1 cellular context compared by ENCODE assay signal in the genomic region with DNA sequence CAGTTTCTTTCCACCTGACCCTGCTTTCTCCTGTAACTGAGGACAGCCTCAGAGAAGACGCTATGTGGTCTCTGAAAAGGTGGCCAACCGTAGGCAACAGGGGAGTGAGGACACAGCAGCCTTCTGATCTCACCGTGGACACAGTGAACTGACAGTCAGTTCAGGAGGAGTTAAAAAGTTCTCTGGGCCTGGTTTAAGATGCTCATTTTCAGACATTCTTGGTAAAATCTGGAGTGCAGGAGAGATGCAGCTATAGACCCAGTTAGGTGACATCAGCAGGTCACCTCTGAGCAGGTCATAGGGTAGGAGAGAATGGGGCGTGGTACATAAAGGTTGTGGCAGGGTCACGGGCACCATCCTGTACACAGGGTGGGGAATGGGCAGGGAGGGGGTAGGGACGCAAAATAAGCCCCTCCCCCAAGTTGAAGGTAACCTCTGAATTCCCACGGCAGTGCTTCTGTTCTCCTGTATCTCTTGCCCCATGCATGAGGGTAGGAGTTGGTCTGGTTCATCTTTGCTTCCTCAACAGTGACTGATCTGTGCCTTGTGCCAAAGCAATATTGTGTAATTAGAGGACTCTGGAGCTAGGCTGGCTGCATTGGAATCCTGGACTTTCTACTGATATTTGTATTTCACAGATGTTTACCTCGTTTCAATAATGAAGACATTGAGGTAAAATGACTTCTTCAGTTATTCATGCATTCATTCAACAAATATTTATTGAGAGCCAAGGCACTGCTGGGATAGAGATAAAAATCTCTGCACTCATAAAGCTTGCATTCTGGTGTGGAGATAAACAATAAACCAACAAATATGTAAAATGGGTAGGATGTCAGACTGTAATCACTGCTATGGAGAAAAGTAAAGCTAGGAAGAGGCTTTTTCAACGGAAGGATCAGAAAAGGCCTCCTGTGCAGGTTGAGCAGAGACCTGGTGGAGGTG.
TF ChIP-seq lines count a peak whose summit lies in the region.

No MANE protein-coding gene starts in this region.

TF ChIP-seq in HepG2, 621 proteins besides CTCF, POLR2A, EP300 and RAD21 (continued from another document and continues in another):
- TF ChIP-seq, protein P1, sequence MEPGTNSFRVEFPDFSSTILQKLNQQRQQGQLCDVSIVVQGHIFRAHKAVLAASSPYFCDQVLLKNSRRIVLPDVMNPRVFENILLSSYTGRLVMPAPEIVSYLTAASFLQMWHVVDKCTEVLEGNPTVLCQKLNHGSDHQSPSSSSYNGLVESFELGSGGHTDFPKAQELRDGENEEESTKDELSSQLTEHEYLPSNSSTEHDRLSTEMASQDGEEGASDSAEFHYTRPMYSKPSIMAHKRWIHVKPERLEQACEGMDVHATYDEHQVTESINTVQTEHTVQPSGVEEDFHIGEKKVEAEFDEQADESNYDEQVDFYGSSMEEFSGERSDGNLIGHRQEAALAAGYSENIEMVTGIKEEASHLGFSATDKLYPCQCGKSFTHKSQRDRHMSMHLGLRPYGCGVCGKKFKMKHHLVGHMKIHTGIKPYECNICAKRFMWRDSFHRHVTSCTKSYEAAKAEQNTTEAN (CRISPR knock-in tag; conservative IDR thresholded peaks at IDR 0.05), result no peak
- TF ChIP-seq HIVEP1 (CRISPR knock-in tag; IDR thresholded peaks at IDR 0.05) (no peak), ONECUT2 (CRISPR knock-in tag; IDR thresholded peaks at IDR 0.05) (0 out of 2 replicates have a peak, but pooled peaks have one; percentile 14), ZKSCAN8 (CRISPR knock-in tag; IDR thresholded peaks at IDR 0.05; ENCODE audit: borderline replicate concordance) (peak; percentile 29; the same call in 1 of the 2 replicates), ZNF253 (CRISPR knock-in tag; IDR thresholded peaks at IDR 0.05; ENCODE audit: borderline replicate concordance) (no peak), TSC22D2 (CRISPR knock-in tag; IDR thresholded peaks at IDR 0.05; ENCODE audit: borderline replicate concordance) (no peak), CCAR2 (optimal IDR thresholded peaks at IDR 0.05; ENCODE audit: low read depth, low read length) (no peak), ZNF264 (CRISPR knock-in tag; IDR thresholded peaks at IDR 0.05) (0 out of 2 replicates have a peak, but pooled peaks have one; percentile 52), ZSCAN31 (CRISPR knock-in tag; IDR thresholded peaks at IDR 0.05; ENCODE audit: low read depth) (no peak), ZNF772 (CRISPR knock-in tag; IDR thresholded peaks at IDR 0.05) (peak; percentile 58), MYNN (CRISPR knock-in tag; IDR thresholded peaks at IDR 0.05; ENCODE audit: low read depth) (no peak), ZNF382 (CRISPR knock-in tag; IDR thresholded peaks at IDR 0.05; ENCODE audit: borderline replicate concordance) (no peak), FOSL2 (CRISPR knock-in tag; IDR thresholded peaks at IDR 0.05) (peak; percentile 50; the same call in 1 of the 2 replicates), ZNF879 (CRISPR knock-in tag; IDR thresholded peaks at IDR 0.05) (no peak), ZNF430 (CRISPR knock-in tag; IDR thresholded peaks at IDR 0.05) (no peak), ZNF296 (CRISPR knock-in tag; conservative IDR thresholded peaks at IDR 0.05) (no peak), MED1 (CRISPR knock-in tag; IDR thresholded peaks at IDR 0.05) (peak; percentile 61; the same call in 1 of the 2 replicates), ZNF543 (CRISPR knock-in tag; IDR thresholded peaks at IDR 0.05) (no peak), ZNF557 (CRISPR knock-in tag; IDR thresholded peaks at IDR 0.05) (no peak), MXD1 (CRISPR knock-in tag; IDR thresholded peaks at IDR 0.05) (no peak), ZNF282 (IDR thresholded peaks at IDR 0.05; ENCODE audit: partially characterized antibody) (no peak), PHF5A (CRISPR knock-in tag; IDR thresholded peaks at IDR 0.05; ENCODE audit: low read depth, unreplicated experiment) (no peak), CHCHD3 (CRISPR knock-in tag; IDR thresholded peaks at IDR 0.05) (no peak), NCOR1 (IDR thresholded peaks at IDR 0.05; ENCODE audit: borderline replicate concordance, low read length) (peak; percentile 94), ZNF432 (CRISPR knock-in tag; IDR thresholded peaks at IDR 0.05; ENCODE audit: borderline replicate concordance) (no peak), BRD4 (CRISPR knock-in tag; IDR thresholded peaks at IDR 0.05) (0 out of 2 replicates have a peak, but pooled peaks have one; percentile 4), ZNF839 (CRISPR knock-in tag; IDR thresholded peaks at IDR 0.05; ENCODE audit: borderline replicate concordance) (no peak), TAF1 (CRISPR knock-in tag; IDR thresholded peaks at IDR 0.05) (no peak), ZNF891 (CRISPR knock-in tag; IDR thresholded peaks at IDR 0.05) (no peak), ASH2L (IDR thresholded peaks at IDR 0.05; ENCODE audit: insufficient read length, low read depth, low read length) (peak; percentile 51), ARNTL (CRISPR knock-in tag; IDR thresholded peaks at IDR 0.05) (no peak), ZNF644 (CRISPR knock-in tag; IDR thresholded peaks at IDR 0.05; ENCODE audit: low read depth) (peak; percentile 63; the same call in 1 of the 2 replicates), TCF7L2 (IDR thresholded peaks at IDR 0.05; ENCODE audit: low read depth, low read length) (no peak), SRSF4 (IDR thresholded peaks at IDR 0.05; ENCODE audit: low read depth, low read length, poor library complexity, severe bottlenecking) (no peak), STAT5B (CRISPR knock-in tag; IDR thresholded peaks at IDR 0.05) (no peak), ZNF317 (CRISPR knock-in tag; IDR thresholded peaks at IDR 0.05) (no peak; the same call in 1 of the 2 replicates), ZFAT (CRISPR knock-in tag; conservative IDR thresholded peaks at IDR 0.05) (no peak), MIER3 (CRISPR knock-in tag; IDR thresholded peaks at IDR 0.05; ENCODE audit: borderline replicate concordance) (peak; percentile 52; the same call in 1 of the 2 replicates), KDM6A (CRISPR knock-in tag; IDR thresholded peaks at IDR 0.05; ENCODE audit: low read depth) (peak; percentile 68), ZNF383 (CRISPR knock-in tag; IDR thresholded peaks at IDR 0.05; ENCODE audit: borderline replicate concordance) (no peak), ZNF816 (CRISPR knock-in tag; IDR thresholded peaks at IDR 0.05; ENCODE audit: borderline replicate concordance) (no peak), RCOR2 (CRISPR knock-in tag; IDR thresholded peaks at IDR 0.05) (peak; percentile 83), ZNF451 (CRISPR knock-in tag; IDR thresholded peaks at IDR 0.05) (no peak), NFE2 (CRISPR knock-in tag; IDR thresholded peaks at IDR 0.05) (no peak), ZFP37 (CRISPR knock-in tag; IDR thresholded peaks at IDR 0.05; ENCODE audit: borderline replicate concordance) (no peak), RFX1 (IDR thresholded peaks at IDR 0.05) (no peak), RARG (CRISPR knock-in tag; IDR thresholded peaks at IDR 0.05; ENCODE audit: low read depth) (no peak), IRF9 (CRISPR knock-in tag; IDR thresholded peaks at IDR 0.05; ENCODE audit: borderline replicate concordance) (no peak), ZNF670 (CRISPR knock-in tag; IDR thresholded peaks at IDR 0.05; ENCODE audit: borderline replicate concordance) (no peak), SAFB2 (CRISPR knock-in tag; IDR thresholded peaks at IDR 0.05; ENCODE audit: borderline replicate concordance, low read depth) (no peak), SP4 (CRISPR knock-in tag; IDR thresholded peaks at IDR 0.05) (no peak), CAMTA2 (CRISPR knock-in tag; IDR thresholded peaks at IDR 0.05; ENCODE audit: borderline replicate concordance) (no peak), ZNF3 (CRISPR knock-in tag; IDR thresholded peaks at IDR 0.05) (0 out of 2 replicates have a peak, but pooled peaks have one; percentile 64), ZNF326 (CRISPR knock-in tag; IDR thresholded peaks at IDR 0.05; ENCODE audit: borderline replicate concordance) (no peak), ZNF12 (CRISPR knock-in tag; IDR thresholded peaks at IDR 0.05) (no peak; the same call in 1 of the 2 replicates), SP5 (CRISPR knock-in tag; IDR thresholded peaks at IDR 0.05; ENCODE audit: borderline replicate concordance, low read depth) (peak; percentile 87), SIN3B (IDR thresholded peaks at IDR 0.05; ENCODE audit: low read length) (no peak), LBX2 (CRISPR knock-in tag; IDR thresholded peaks at IDR 0.05; ENCODE audit: borderline replicate concordance) (no peak), ZNF75D (CRISPR knock-in tag; IDR thresholded peaks at IDR 0.05; ENCODE audit: borderline replicate concordance) (no peak), ATF1 (CRISPR knock-in tag; IDR thresholded peaks at IDR 0.05) (no peak), GABPB1 (CRISPR knock-in tag; IDR thresholded peaks at IDR 0.05) (no peak), THAP7 (CRISPR knock-in tag; IDR thresholded peaks at IDR 0.05) (no peak), TBP (CRISPR knock-in tag; IDR thresholded peaks at IDR 0.05) (no peak), ATF7 (IDR thresholded peaks at IDR 0.05) (no peak), ATF7 (CRISPR knock-in tag; IDR thresholded peaks at IDR 0.05) (no peak)
- TF ChIP-seq, protein P2, sequence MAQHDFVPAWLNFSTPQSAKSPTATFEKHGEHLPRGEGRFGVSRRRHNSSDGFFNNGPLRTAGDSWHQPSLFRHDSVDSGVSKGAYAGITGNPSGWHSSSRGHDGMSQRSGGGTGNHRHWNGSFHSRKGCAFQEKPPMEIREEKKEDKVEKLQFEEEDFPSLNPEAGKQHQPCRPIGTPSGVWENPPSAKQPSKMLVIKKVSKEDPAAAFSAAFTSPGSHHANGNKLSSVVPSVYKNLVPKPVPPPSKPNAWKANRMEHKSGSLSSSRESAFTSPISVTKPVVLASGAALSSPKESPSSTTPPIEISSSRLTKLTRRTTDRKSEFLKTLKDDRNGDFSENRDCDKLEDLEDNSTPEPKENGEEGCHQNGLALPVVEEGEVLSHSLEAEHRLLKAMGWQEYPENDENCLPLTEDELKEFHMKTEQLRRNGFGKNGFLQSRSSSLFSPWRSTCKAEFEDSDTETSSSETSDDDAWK (CRISPR knock-in tag; IDR thresholded peaks at IDR 0.05), result no peak
- TF ChIP-seq, protein P3, sequence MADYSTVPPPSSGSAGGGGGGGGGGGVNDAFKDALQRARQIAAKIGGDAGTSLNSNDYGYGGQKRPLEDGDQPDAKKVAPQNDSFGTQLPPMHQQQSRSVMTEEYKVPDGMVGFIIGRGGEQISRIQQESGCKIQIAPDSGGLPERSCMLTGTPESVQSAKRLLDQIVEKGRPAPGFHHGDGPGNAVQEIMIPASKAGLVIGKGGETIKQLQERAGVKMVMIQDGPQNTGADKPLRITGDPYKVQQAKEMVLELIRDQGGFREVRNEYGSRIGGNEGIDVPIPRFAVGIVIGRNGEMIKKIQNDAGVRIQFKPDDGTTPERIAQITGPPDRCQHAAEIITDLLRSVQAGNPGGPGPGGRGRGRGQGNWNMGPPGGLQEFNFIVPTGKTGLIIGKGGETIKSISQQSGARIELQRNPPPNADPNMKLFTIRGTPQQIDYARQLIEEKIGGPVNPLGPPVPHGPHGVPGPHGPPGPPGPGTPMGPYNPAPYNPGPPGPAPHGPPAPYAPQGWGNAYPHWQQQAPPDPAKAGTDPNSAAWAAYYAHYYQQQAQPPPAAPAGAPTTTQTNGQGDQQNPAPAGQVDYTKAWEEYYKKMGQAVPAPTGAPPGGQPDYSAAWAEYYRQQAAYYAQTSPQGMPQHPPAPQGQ (CRISPR knock-in tag; IDR thresholded peaks at IDR 0.05; ENCODE audit: borderline replicate concordance), result no peak
- TF ChIP-seq, protein P4, sequence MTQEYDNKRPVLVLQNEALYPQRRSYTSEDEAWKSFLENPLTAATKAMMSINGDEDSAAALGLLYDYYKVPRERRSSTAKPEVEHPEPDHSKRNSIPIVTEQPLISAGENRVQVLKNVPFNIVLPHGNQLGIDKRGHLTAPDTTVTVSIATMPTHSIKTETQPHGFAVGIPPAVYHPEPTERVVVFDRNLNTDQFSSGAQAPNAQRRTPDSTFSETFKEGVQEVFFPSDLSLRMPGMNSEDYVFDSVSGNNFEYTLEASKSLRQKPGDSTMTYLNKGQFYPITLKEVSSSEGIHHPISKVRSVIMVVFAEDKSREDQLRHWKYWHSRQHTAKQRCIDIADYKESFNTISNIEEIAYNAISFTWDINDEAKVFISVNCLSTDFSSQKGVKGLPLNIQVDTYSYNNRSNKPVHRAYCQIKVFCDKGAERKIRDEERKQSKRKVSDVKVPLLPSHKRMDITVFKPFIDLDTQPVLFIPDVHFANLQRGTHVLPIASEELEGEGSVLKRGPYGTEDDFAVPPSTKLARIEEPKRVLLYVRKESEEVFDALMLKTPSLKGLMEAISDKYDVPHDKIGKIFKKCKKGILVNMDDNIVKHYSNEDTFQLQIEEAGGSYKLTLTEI (CRISPR knock-in tag; conservative IDR thresholded peaks at IDR 0.05), result no peak
- TF ChIP-seq, protein P5, sequence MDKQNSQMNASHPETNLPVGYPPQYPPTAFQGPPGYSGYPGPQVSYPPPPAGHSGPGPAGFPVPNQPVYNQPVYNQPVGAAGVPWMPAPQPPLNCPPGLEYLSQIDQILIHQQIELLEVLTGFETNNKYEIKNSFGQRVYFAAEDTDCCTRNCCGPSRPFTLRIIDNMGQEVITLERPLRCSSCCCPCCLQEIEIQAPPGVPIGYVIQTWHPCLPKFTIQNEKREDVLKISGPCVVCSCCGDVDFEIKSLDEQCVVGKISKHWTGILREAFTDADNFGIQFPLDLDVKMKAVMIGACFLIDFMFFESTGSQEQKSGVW (CRISPR knock-in tag; IDR thresholded peaks at IDR 0.05; ENCODE audit: borderline replicate concordance), result no peak
- TF ChIP-seq, protein P6, sequence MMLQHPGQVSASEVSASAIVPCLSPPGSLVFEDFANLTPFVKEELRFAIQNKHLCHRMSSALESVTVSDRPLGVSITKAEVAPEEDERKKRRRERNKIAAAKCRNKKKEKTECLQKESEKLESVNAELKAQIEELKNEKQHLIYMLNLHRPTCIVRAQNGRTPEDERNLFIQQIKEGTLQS (CRISPR knock-in tag; IDR thresholded peaks at IDR 0.05), result no peak
